11 cellular contexts compared by ENCODE assay signal in the genomic region with DNA sequence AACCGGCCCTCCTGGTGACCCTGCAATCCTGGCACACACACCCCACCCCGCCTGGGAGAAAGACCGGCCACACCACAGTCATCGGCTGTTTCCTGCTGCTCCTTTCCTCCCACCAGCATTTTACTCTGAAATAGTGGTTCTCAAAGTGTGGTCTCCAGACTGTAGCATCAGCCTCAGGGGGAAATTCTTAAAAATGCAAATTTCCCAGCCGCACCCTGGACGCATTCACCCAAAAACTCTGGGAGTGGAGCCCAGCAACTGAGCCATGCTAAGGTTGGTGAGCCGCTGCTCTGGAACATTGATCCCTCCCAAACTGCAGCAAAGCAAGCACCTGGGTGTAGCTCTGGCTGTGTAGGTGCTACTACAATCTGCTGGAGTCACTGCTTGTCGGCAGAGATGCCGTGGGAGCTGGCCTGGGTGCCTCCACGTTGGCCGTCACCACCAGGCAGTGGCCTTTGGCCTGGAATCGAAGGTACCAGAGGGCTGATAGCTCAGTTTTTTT. TPM values are rescaled to one million over a fixed set of nuclear protein-coding genes. Genes with fewer than 3 reads are reported as not detected.
DNase-seq lines count a peak whose midpoint lies in the region; ATAC-seq and TF ChIP-seq lines count a peak whose summit lies in the region.
"Had no signal": no experiment of that assay in that cellular context is flagged by ENCODE, and none has a peak within 500 bp of the region (broad histone marks: within the 10 kb centered on the region; RNA-seq: fewer than 3 reads in every experiment).

No MANE protein-coding gene starts in this region.

- H3K27me3 ChIP-seq in GM06990 (replicated peaks; ENCODE audit: control insufficient read depth, insufficient read depth, low read length) (no peaks in the 10 kb centered on the region), HL-60 (ENCODE audit: insufficient read depth, poor library complexity, severe bottlenecking) (no peaks in the 10 kb centered on the region), duodenal mucosa (ENCODE audit: control insufficient read depth in 1 of 2, insufficient read depth in 2 of 2, low read length in 2 of 2) (no peaks in the 10 kb centered on the region), psoas muscle (ENCODE audit: insufficient read depth in 3 of 3, low read length in 2 of 3) (no peaks in the 10 kb centered on the region)
- H3K27me3 ChIP-seq: testis had no signal

- peak overlapping the region; percentile 16 to 64 for H3K9ac ChIP-seq in duodenal mucosa (ENCODE audit: low read depth in 1 of 2, low read length in 2 of 2)

- TF ChIP-seq CTCF in GM06990 (IDR thresholded peaks at IDR 0.05; ENCODE audit: insufficient read depth, low read length, poor library complexity, severe bottlenecking): no peak
- TF ChIP-seq CTCF in HL-60 (IDR thresholded peaks at IDR 0.05; ENCODE audit: insufficient read depth, low read length): no peak
- TF ChIP-seq CTCF in psoas muscle (IDR thresholded peaks at IDR 0.05): no peak

- H3K4me3 ChIP-seq in GM06990 (replicated peaks; ENCODE audit: low read depth, low read length) (peak overlapping the region; percentile 56), HL-60 (replicated peaks; ENCODE audit: insufficient read depth, low read length) (no peak overlapping the region), duodenal mucosa (ENCODE audit: low read depth in 1 of 2, low read length in 2 of 2) (peak overlapping the region; percentile 52 to 74), psoas muscle (peak overlapping the region; percentile 60)

- H3K9me3 ChIP-seq in duodenal mucosa (ENCODE audit: control insufficient read depth in 1 of 2, low read length in 2 of 2): no peaks in the 10 kb centered on the region
- no peaks in the 10 kb centered on the region for H3K9me3 ChIP-seq in psoas muscle
- H3K9me3 ChIP-seq: testis had no signal

- ATAC-seq in psoas muscle (peak in 1 of 4 donors; percentile 19), HG02973 (IDR thresholded peaks at IDR 0.05; ENCODE audit: unreplicated experiment) (no peak)

- WGBS in psoas muscle, 3 donors: 76 to 78% (median 77%) methylated on average over 12 of the region's 12 CpGs

- intact Hi-C loops in psoas muscle (cut with DNase I): loop anchor here (1.0 to 5.0 kb wide), 4 partner anchors 385 to 452 kb away; partner anchors contain the start of gene ETV6 (in 1 of the 2)

- peak overlapping the region; percentile 61 for H3K27ac ChIP-seq in HL-60 (replicated peaks)
- no peak overlapping the region for H3K27ac ChIP-seq in duodenal mucosa (ENCODE audit: low read depth, low read length)
- H3K27ac ChIP-seq in psoas muscle: no peak overlapping the region
- H3K27ac ChIP-seq: epithelial cell of prostate had no signal

- H3K36me3 ChIP-seq in GM06990 (ENCODE audit: control insufficient read depth, insufficient read depth, low read length): no peaks in the 10 kb centered on the region
- no peaks in the 10 kb centered on the region for H3K36me3 ChIP-seq in duodenal mucosa (ENCODE audit: control insufficient read depth in 1 of 2, insufficient read depth in 2 of 2, low read length in 2 of 2)
- no peaks in the 10 kb centered on the region for H3K36me3 ChIP-seq in psoas muscle (ENCODE audit: insufficient read depth in 1 of 2, low read depth in 1 of 2)

- DNase-seq in GM06990 (ENCODE audit: extremely low read depth, insufficient read length): peak; percentile 61
- DNase-seq in HL-60 (ENCODE audit: low read depth in 1 of 2, low spot score in 1 of 2): no peak
- DNase-seq in psoas muscle: no peak
- no peak for DNase-seq in NCI-H345 (lab: John Stamatoyannopoulos, UW)
- DNase-seq in NCI-H2081 (lab: John Stamatoyannopoulos, UW): no peak
- no peak for DNase-seq in OCI-M2 (lab: John Stamatoyannopoulos, UW; ENCODE audit: unreplicated experiment)
- DNase-seq: NCI-H1417 treated with DMSO at 0.1 percent for 48 hours had no signal

- H3K4me1 ChIP-seq in duodenal mucosa (ENCODE audit: control insufficient read depth in 1 of 2, insufficient read depth in 2 of 2, low read length in 2 of 2) (peaks cover 9 to 11% of the 10 kb centered on the region in 2 donors), psoas muscle (no peaks in the 10 kb centered on the region)

RNA-seq across cellular contexts. Expression of gene BCL2L14, which starts 38.4 kb away (rescaled TPM):
- total RNA-seq in psoas muscle: not detected
- not detected for polyA plus RNA-seq in psoas muscle
